Comparison of ENCODE assay signal across 10 cellular contexts in genomic region chr10:124721295-124722052, GRCh38. TPM values are rescaled to one million over a fixed set of nuclear protein-coding genes. Genes with fewer than 3 reads are reported as not detected.
DNase-seq lines count a peak whose midpoint lies in the region; ATAC-seq and TF ChIP-seq lines count a peak whose summit lies in the region.
"Had no signal": no experiment of that assay in that cellular context is flagged by ENCODE, and none has a peak within 500 bp of the region (broad histone marks: within the 10 kb centered on the region; RNA-seq: fewer than 3 reads in every experiment).

No MANE protein-coding gene starts in this region.

- WGBS in lung, 2 donors = 37 to 43% methylated on average over 18 of the region's 18 CpGs
- 94 to 98% methylated on average over 15 to 18 of the region's 18 CpGs for WGBS in endodermal cell (ENCODE audit: insufficient coverage in 1 of 2, insufficient read length in 1 of 2), 2 experiments

- no peak for DNase-seq in activated CD8-positive, alpha-beta memory T cell treated with anti-CD3 and anti-CD28 coated beads, Interleukin-2, amount 10 ng/mL, durations not matched to agents 7 days and 5 days
- no peak for DNase-seq in activated CD8-positive, alpha-beta memory T cell treated with anti-CD3 and anti-CD28 coated beads for 24 hours
- DNase-seq in ascending aorta (ENCODE audit: low spot score in 2 of 2) (peak in 1 of 2 donors; percentile 78), lung (ENCODE audit: low spot score) (no peak), tibial artery (peak in 1 of 2 donors; percentile 67), NCI-H774 (lab: John Stamatoyannopoulos, UW) (no peak), endodermal cell (no peak)
- DNase-seq: islet precursor cell, NCI-H1417 treated with DMSO at 0.1 percent for 48 hours had no signal

- H3K27me3 Mint-ChIP-seq in activated CD8-positive, alpha-beta memory T cell treated with anti-CD3 and anti-CD28 coated beads, Interleukin-2, amount 10 ng/mL, durations not matched to agents 7 days and 5 days = no peaks in the 10 kb centered on the region
- H3K27me3 Mint-ChIP-seq in endodermal cell (ENCODE audit: insufficient read depth) = no peaks in the 10 kb centered on the region

- H3K27me3 ChIP-seq in ascending aorta (no peaks in the 10 kb centered on the region), lung (ENCODE audit: control insufficient read depth, insufficient read depth) (no peaks in the 10 kb centered on the region), tibial artery (no peaks in the 10 kb centered on the region), endodermal cell (ENCODE audit: control insufficient read depth, insufficient read depth, low read length, poor library complexity, severe bottlenecking) (no peaks in the 10 kb centered on the region)

- TF ChIP-seq CTCF in ascending aorta (IDR thresholded peaks at IDR 0.05) (no peak), lung (IDR thresholded peaks at IDR 0.05; ENCODE audit: control extremely low read depth, extremely low read depth) (no peak), tibial artery (IDR thresholded peaks at IDR 0.05) (no peak), endodermal cell (conservative IDR thresholded peaks at IDR 0.05) (no peak)

- ATAC-seq in activated CD8-positive, alpha-beta memory T cell treated with anti-CD3 and anti-CD28 coated beads, Interleukin-2, amount 10 ng/mL, durations not matched to agents 7 days and 5 days = no peak
- ATAC-seq in lung (ENCODE audit: insufficient read depth, low FRiP score) = no peak
- no peak for ATAC-seq in GM19397 (IDR thresholded peaks at IDR 0.05; ENCODE audit: unreplicated experiment)

- H3K4me3 Mint-ChIP-seq in activated CD8-positive, alpha-beta memory T cell treated with anti-CD3 and anti-CD28 coated beads, Interleukin-2, amount 10 ng/mL, durations not matched to agents 7 days and 5 days = no peak overlapping the region
- H3K4me3 Mint-ChIP-seq in endodermal cell = no peak overlapping the region

- H3K4me1 ChIP-seq in ascending aorta = peaks cover 21 to 26% of the 10 kb centered on the region in 2 donors
- H3K4me1 ChIP-seq in lung (ENCODE audit: control insufficient read depth in 2 of 2, insufficient read depth in 2 of 2, low read length in 2 of 2) = peaks cover 38 to 57% of the 10 kb centered on the region in 2 donors
- peaks cover 0 to 38% (median 25%) of the 10 kb centered on the region in 4 donors for H3K4me1 ChIP-seq in tibial artery
- peaks cover 21% of the 10 kb centered on the region for H3K4me1 ChIP-seq in endodermal cell (ENCODE audit: control insufficient read depth, insufficient read depth, low read length)

- CTCF ChIA-PET in activated CD8-positive, alpha-beta memory T cell treated with anti-CD3 and anti-CD28 coated beads, Interleukin-2, amount 10 ng/mL, durations not matched to agents 7 days and 5 days (lab: Charles Lee) = interaction anchor here (0.7 to 9.0 kb wide), 7 partner anchors 12 to 43 kb away, joined by 3 to 106 read pairs (median 7); no protein-coding TSS in a partner anchor

- H3K36me3 Mint-ChIP-seq in activated CD8-positive, alpha-beta memory T cell treated with anti-CD3 and anti-CD28 coated beads, Interleukin-2, amount 10 ng/mL, durations not matched to agents 7 days and 5 days = peaks cover 23% of the 10 kb centered on the region
- peaks cover 7% of the 10 kb centered on the region for H3K36me3 Mint-ChIP-seq in endodermal cell (ENCODE audit: low read depth)

- H3K36me3 ChIP-seq in ascending aorta = no peaks in the 10 kb centered on the region
- no peaks in the 10 kb centered on the region for H3K36me3 ChIP-seq in lung (ENCODE audit: control insufficient read depth in 2 of 2, insufficient read depth in 2 of 2, low read length in 2 of 2)
- H3K36me3 ChIP-seq in tibial artery = no peaks in the 10 kb centered on the region
- H3K36me3 ChIP-seq in endodermal cell (ENCODE audit: control insufficient read depth, insufficient read depth, low read length) = peaks cover 5% of the 10 kb centered on the region

- H3K4me1 Mint-ChIP-seq in activated CD8-positive, alpha-beta memory T cell treated with anti-CD3 and anti-CD28 coated beads, Interleukin-2, amount 10 ng/mL, durations not matched to agents 7 days and 5 days = peaks cover 93% of the 10 kb centered on the region
- peaks cover 43% of the 10 kb centered on the region for H3K4me1 Mint-ChIP-seq in endodermal cell

- intact Hi-C loops in ascending aorta (cut with DNase I) = no loop called here
- intact Hi-C loops in tibial artery (cut with DNase I; ENCODE audit: low total_unique reads) = no loop called here

- H3K4me3 ChIP-seq in ascending aorta (no peak overlapping the region), lung (no peak overlapping the region), tibial artery (no peak overlapping the region), endodermal cell (ENCODE audit: low read length) (no peak overlapping the region)

- peak overlapping the region; percentile 73 for H3K27ac Mint-ChIP-seq in activated CD8-positive, alpha-beta memory T cell treated with anti-CD3 and anti-CD28 coated beads, Interleukin-2, amount 10 ng/mL, durations not matched to agents 7 days and 5 days
- H3K27ac Mint-ChIP-seq in endodermal cell = no peak overlapping the region

- no peaks in the 10 kb centered on the region for H3K9me3 Mint-ChIP-seq in activated CD8-positive, alpha-beta memory T cell treated with anti-CD3 and anti-CD28 coated beads, Interleukin-2, amount 10 ng/mL, durations not matched to agents 7 days and 5 days (ENCODE audit: low read depth)
- no peaks in the 10 kb centered on the region for H3K9me3 Mint-ChIP-seq in endodermal cell

- H3K27ac ChIP-seq in ascending aorta (peak overlapping the region; percentile 74 to 87), lung (ENCODE audit: low read depth in 1 of 2, low read length in 1 of 2) (peak overlapping the region; percentile 83 to 84), tibial artery (peak overlapping the region; percentile 18 to 63), endodermal cell (ENCODE audit: low read depth, low read length) (no peak overlapping the region)

- no peak overlapping the region for H3K9ac ChIP-seq in endodermal cell (ENCODE audit: extremely low read depth, low read length, poor library complexity, severe bottlenecking)

- no peaks in the 10 kb centered on the region for H3K9me3 ChIP-seq in ascending aorta
- H3K9me3 ChIP-seq in lung (ENCODE audit: control insufficient read depth in 2 of 2, insufficient read depth in 1 of 2, low read length in 1 of 2) = no peaks in the 10 kb centered on the region
- no peaks in the 10 kb centered on the region for H3K9me3 ChIP-seq in tibial artery
- no peaks in the 10 kb centered on the region for H3K9me3 ChIP-seq in endodermal cell (ENCODE audit: control insufficient read depth, low read length)

RNA-seq across cellular contexts. Expression of gene FAM53B, which starts 22.7 kb away (rescaled TPM):
- 10 to 100 TPM; 33.5 to 45.5 TPM for total RNA-seq in activated CD8-positive, alpha-beta memory T cell treated with anti-CD3 and anti-CD28 coated beads, Interleukin-2, amount 10 ng/mL, durations not matched to agents 7 days and 5 days
- total RNA-seq in ascending aorta (52.5 TPM), lung (10 to 100 TPM; 21.0 to 45.4 TPM), endodermal cell (10 to 100 TPM; 19.3 to 22.6 TPM)
- 10 to 100 TPM; 14.6 to 15.3 TPM for polyA plus RNA-seq in lung
- 21.4 TPM for polyA plus RNA-seq in endodermal cell (2013, experiment 1 of 2)
- 20.2 TPM for polyA plus RNA-seq in endodermal cell (2013, experiment 2 of 2)
